In genomic region chrX:54564942-54565341, GRCh38 we compare ENCODE assay signal across 16 cellular contexts. TPM values are rescaled to one million over a fixed set of nuclear protein-coding genes. Genes with fewer than 3 reads are reported as not detected.
DNase-seq lines count a peak whose midpoint lies in the region; ATAC-seq, FAIRE-seq and TF ChIP-seq lines count a peak whose summit lies in the region.
"Had no signal": no experiment of that assay in that cellular context is flagged by ENCODE, and none has a peak within 500 bp of the region (broad histone marks: within the 10 kb centered on the region; RNA-seq: fewer than 3 reads in every experiment).

No MANE protein-coding gene starts in this region.

- H3K9me3 ChIP-seq in MG63 (peaks cover 2% of the 10 kb centered on the region; the same call in 1 of the 2 replicates), pancreas (no peaks in the 10 kb centered on the region), mammary epithelial cell (replicated peaks; ENCODE audit: insufficient read depth, low read length) (peaks cover 2% of the 10 kb centered on the region)
- H3K9me3 ChIP-seq: Peyer's patch had no signal

- in situ Hi-C loops in mammary epithelial cell (cut with MboI; ENCODE audit: low sequenced_read_pairs in 2 of 2): no loop called here

- H3K36me3 ChIP-seq in MG63 (peaks cover 21% of the 10 kb centered on the region), bronchial epithelial cell (ENCODE audit: control insufficient read depth, insufficient read depth, low read length) (peaks cover 1% of the 10 kb centered on the region), pancreas (no peaks in the 10 kb centered on the region), mammary epithelial cell (ENCODE audit: insufficient read depth, low read length) (peaks cover 7% of the 10 kb centered on the region)

- TF ChIP-seq CTCF in bronchial epithelial cell (IDR thresholded peaks at IDR 0.05; ENCODE audit: insufficient read depth, low read length, severe bottlenecking) (no peak), pancreas (IDR thresholded peaks at IDR 0.05) (no peak), mammary epithelial cell (conservative IDR thresholded peaks at IDR 0.05 in 1 of 2, IDR thresholded peaks at IDR 0.05 in 1 of 2; ENCODE audit: extremely low read depth in 1 of 2, insufficient read depth in 1 of 2, low read depth in 1 of 2, low read length in 2 of 2) (no peak)

- no peak overlapping the region for H3K9ac ChIP-seq in mammary epithelial cell (ENCODE audit: insufficient read depth, low read length)

- H3K27me3 ChIP-seq in MG63 (no peaks in the 10 kb centered on the region), bronchial epithelial cell (ENCODE audit: control insufficient read depth, insufficient read depth, low read length) (no peaks in the 10 kb centered on the region), pancreas (no peaks in the 10 kb centered on the region), mammary epithelial cell (ENCODE audit: insufficient read depth, low read length) (no peaks in the 10 kb centered on the region)
- H3K27me3 ChIP-seq: Peyer's patch had no signal

- WGBS in pancreas, 2 donors: 78 to 93% methylated on average over 5 of the region's 5 CpGs
- 76% methylated on average over 5 of the region's 5 CpGs for WGBS in mammary epithelial cell (ENCODE audit: low coverage, missing lambda C conversion rate)

- no peak for FAIRE-seq in bronchial epithelial cell (lab: Jason Lieb, UNC)
- peak; percentile 29 for FAIRE-seq in pancreas (lab: Jason Lieb, UNC)

- H4K20me1 ChIP-seq in mammary epithelial cell (ENCODE audit: insufficient read depth, low read length): no peaks in the 10 kb centered on the region

- no peak overlapping the region for H2AFZ ChIP-seq in mammary epithelial cell (ENCODE audit: low read depth, low read length)

- no peaks in the 10 kb centered on the region for H3K79me2 ChIP-seq in mammary epithelial cell (ENCODE audit: insufficient read depth, low read length)

- intact Hi-C loops in pancreas (cut with DNase I): no loop called here
- intact Hi-C loops in mammary epithelial cell (cut with micrococcal nuclease): no loop called here

- CTCF ChIA-PET in mammary epithelial cell (lab: Charles Lee; ENCODE audit: low non-redundant PET): no interaction called here

- no peak for ATAC-seq in pancreas
- no peak for ATAC-seq in HG02642 (IDR thresholded peaks at IDR 0.05; ENCODE audit: poor library complexity, unreplicated experiment)

- peak; percentile 8 for DNase-seq in GM03348 (ENCODE audit: low spot score)
- peak; percentile 5 for DNase-seq in MG63
- DNase-seq in bronchial epithelial cell (ENCODE audit: low read depth): peak; percentile 6
- no peak for DNase-seq in pancreas
- DNase-seq in NCI-H187 treated with DMSO at 0.1 percent for 48 hours (lab: John Stamatoyannopoulos, UW): no peak
- DNase-seq in mammary epithelial cell: no peak
- DNase-seq: C1 segment of cervical spinal cord; CD8-positive, alpha-beta memory T cell; DMS53; H9; NCI-H1092 treated with DMSO at 0.1 percent for 48 hours; NCI-H2081 treated with DMSO at 0.1 percent for 48 hours; NCI-H446 treated with DMSO at 0.1 percent for 48 hours; Right ventricle myocardium superior had no signal

- dilution Hi-C loops in mammary epithelial cell (cut with HindIII; ENCODE audit: low sequenced_read_pairs): no loop called here

- no peak overlapping the region for H3K27ac ChIP-seq in pancreas
- H3K27ac ChIP-seq in mammary epithelial cell (ENCODE audit: insufficient read depth, low read depth, low read length): no peak overlapping the region
- H3K27ac ChIP-seq: Peyer's patch had no signal

- BruUV-seq in mammary epithelial cell (replicated peaks; lab: Mats Ljungman, UMichigan): no TSS peak

- no peak overlapping the region for H3K4me3 ChIP-seq in MG63
- H3K4me3 ChIP-seq in bronchial epithelial cell (ENCODE audit: low read depth, low read length): no peak overlapping the region
- no peak overlapping the region for H3K4me3 ChIP-seq in pancreas
- H3K4me3 ChIP-seq in mammary epithelial cell (replicated peaks in 1 of 3; ENCODE audit: insufficient read depth in 1 of 3, low read depth in 2 of 3, low read length in 3 of 3): no peak overlapping the region
- H3K4me3 ChIP-seq: Peyer's patch had no signal

- no peak overlapping the region for H3K4me2 ChIP-seq in mammary epithelial cell (ENCODE audit: insufficient read depth, low read depth, low read length)

- H3K4me1 ChIP-seq in pancreas (no peaks in the 10 kb centered on the region), mammary epithelial cell (ENCODE audit: insufficient read depth, low read length) (no peaks in the 10 kb centered on the region)
- H3K4me1 ChIP-seq: Peyer's patch had no signal

RNA-seq across cellular contexts. Expression of gene GNL3L, which starts 34.9 kb away (rescaled TPM):
- total RNA-seq in MG63 (2014; rRNA removed; shearing (Covaris generic); ENCODE audit: low replicate concordance): 11.0 and 11.8 TPM in 2 replicates
- 20.5 and 26.9 TPM in 2 replicates for total RNA-seq in bronchial epithelial cell
- 10 to 100 TPM; 10.6 to 21.6 (median 16.3) TPM for total RNA-seq in pancreas
- polyA plus RNA-seq in pancreas: 1 to 10 TPM; 4.0 to 4.4 TPM
- 10 to 100 TPM; 39.4 to 42.3 TPM for total RNA-seq in mammary epithelial cell
- polyA plus RNA-seq in mammary epithelial cell: 26.2 TPM
- 51.5 TPM for polyA minus RNA-seq in mammary epithelial cell

Comparison
In these comparisons a context has a peak if more than half of its experiments do, and no peak if none do; other contexts are left out.
1. DNase-seq: peak in GM03348 (single experiment), MG63 (single experiment) and bronchial epithelial cell (single experiment); none in pancreas (0 of 6), NCI-H187 treated with DMSO at 0.1 percent for 48 hours (single experiment) and mammary epithelial cell (single experiment).